1 cellular context compared by ENCODE assay signal in the genomic region with DNA sequence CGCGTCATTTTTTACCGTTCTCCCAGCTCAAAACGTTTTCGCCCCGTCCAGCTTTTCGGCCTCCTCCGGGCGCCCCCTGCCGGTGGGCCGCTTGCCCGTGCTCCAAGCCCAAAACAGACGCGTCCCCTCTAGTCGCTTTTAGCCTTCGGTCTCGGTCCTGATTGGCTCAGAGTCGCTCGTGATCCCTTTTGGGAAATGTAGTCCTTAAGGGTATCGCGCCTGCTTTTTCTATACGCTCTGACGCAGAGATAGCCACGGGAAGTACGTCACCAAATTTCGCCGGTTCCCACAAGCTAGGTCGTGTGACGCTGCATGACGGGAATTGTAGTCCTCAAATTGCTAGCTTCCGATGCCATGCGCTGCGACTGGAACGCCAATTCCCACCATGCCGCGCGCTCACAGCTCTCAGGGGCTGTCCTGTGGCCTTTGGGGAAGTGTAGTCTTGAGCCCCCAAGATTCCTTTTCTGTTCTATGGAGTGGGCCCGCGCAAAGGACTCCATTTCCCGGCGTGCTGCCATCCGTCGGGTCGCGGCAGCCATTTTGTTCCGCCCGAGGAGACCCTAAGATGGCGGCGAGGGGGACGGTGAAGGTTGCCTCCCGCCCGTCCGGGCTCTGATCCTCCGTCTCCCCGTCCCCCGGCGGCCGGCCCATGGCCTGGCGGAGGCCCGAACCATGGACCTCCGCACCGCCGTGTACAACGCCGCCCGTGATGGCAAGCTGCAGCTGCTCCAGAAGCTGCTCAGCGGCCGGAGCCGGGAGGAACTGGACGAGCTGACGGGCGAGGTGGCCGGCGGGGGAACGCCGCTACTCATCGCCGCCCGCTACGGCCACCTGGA.
TF ChIP-seq lines count a peak whose summit lies in the region.

A gene with protein sequence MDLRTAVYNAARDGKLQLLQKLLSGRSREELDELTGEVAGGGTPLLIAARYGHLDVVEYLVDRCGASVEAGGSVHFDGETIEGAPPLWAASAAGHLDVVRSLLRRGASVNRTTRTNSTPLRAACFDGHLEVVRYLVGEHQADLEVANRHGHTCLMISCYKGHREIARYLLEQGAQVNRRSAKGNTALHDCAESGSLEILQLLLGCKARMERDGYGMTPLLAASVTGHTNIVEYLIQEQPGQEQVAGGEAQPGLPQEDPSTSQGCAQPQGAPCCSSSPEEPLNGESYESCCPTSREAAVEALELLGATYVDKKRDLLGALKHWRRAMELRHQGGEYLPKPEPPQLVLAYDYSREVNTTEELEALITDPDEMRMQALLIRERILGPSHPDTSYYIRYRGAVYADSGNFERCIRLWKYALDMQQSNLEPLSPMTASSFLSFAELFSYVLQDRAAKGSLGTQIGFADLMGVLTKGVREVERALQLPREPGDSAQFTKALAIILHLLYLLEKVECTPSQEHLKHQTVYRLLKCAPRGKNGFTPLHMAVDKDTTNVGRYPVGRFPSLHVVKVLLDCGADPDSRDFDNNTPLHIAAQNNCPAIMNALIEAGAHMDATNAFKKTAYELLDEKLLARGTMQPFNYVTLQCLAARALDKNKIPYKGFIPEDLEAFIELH (plus strand): TSS at position 552 of the 836 bp plus-strand sequence. CDS start 121 bp downstream, at position 673.

TF ChIP-seq in K562, 482 proteins besides CTCF, POLR2A, EP300 and RAD21 (continued from another document and continues in another):
- TF ChIP-seq ZNF609 (CRISPR knock-in tag; IDR thresholded peaks at IDR 0.05; ENCODE audit: borderline replicate concordance) (no peak), RBM17 (IDR thresholded peaks at IDR 0.05; ENCODE audit: borderline replicate concordance, low read depth, low read length) (no peak), ZNF282 (CRISPR knock-in tag; IDR thresholded peaks at IDR 0.05) (no peak), SIRT6 (IDR thresholded peaks at IDR 0.05; ENCODE audit: low read depth, low read length) (no peak), FOXA1 (IDR thresholded peaks at IDR 0.05; ENCODE audit: borderline replicate concordance) (no peak), HDAC1 (IDR thresholded peaks at IDR 0.05) (no peak; a peak in 1 of 4 replicates), ZNF740 (CRISPR knock-in tag; IDR thresholded peaks at IDR 0.05) (0 out of 2 replicates have a peak, but pooled peaks have one; percentile 16), ZNF740 (tag; IDR thresholded peaks at IDR 0.05) (no peak), KLF1 (tag; IDR thresholded peaks at IDR 0.05) (no peak; the same call in 1 of the 2 replicates), GTF2A2 (tag; IDR thresholded peaks at IDR 0.05) (no peak), ZNF75A (CRISPR knock-in tag; IDR thresholded peaks at IDR 0.05) (no peak), SIN3A (IDR thresholded peaks at IDR 0.05; ENCODE audit: borderline replicate concordance in 2 of 2, control insufficient read depth in 1 of 2, low read depth in 2 of 2, low read length in 2 of 2) (0 out of 4 replicates have a peak, but pooled peaks have one; percentile 36 to 44), POLR2H (tag; IDR thresholded peaks at IDR 0.05; ENCODE audit: low read depth) (peak; percentile 56), ETV1 (tag; conservative IDR thresholded peaks at IDR 0.05; ENCODE audit: low read depth) (peak; percentile 58; the same call in 1 of the 2 replicates), PTRF (tag; IDR thresholded peaks at IDR 0.05) (peak; percentile 78; the same call in 1 of the 2 replicates), BACH1 (tag; IDR thresholded peaks at IDR 0.05) (peak; percentile 98), POLR2AphosphoS5 (IDR thresholded peaks at IDR 0.05; ENCODE audit: control insufficient read depth, insufficient read depth, low read depth, low read length) (peak; percentile 70; the same call in 1 of the 2 replicates), CSDE1 (IDR thresholded peaks at IDR 0.05) (peak; percentile 88 to 94), NFIC (IDR thresholded peaks at IDR 0.05) (peak; percentile 83), SP1 (CRISPR knock-in tag; IDR thresholded peaks at IDR 0.05) (peak; percentile 90), MTA1 (IDR thresholded peaks at IDR 0.05; ENCODE audit: borderline replicate concordance) (peak; percentile 98), SIX5 (IDR thresholded peaks at IDR 0.05; ENCODE audit: borderline replicate concordance in 1 of 2, insufficient read depth in 1 of 2, low read depth in 1 of 2, low read length in 2 of 2) (peak; percentile 98), ZFX (CRISPR knock-in tag; IDR thresholded peaks at IDR 0.05) (peak; percentile 62; the same call in 1 of the 2 replicates), DDX20 (tag; IDR thresholded peaks at IDR 0.05; ENCODE audit: low read depth) (peak; percentile 63; the same call in 1 of the 2 replicates), ARNT (IDR thresholded peaks at IDR 0.05) (0 out of 4 replicates have a peak, but pooled peaks of 1 of the 2 experiments have one; percentile 80), MCM5 (IDR thresholded peaks at IDR 0.05; ENCODE audit: low read depth) (no peak), SAFB (IDR thresholded peaks at IDR 0.05; ENCODE audit: borderline replicate concordance, low read depth, low read length) (no peak)
- TF ChIP-seq, protein P1, sequence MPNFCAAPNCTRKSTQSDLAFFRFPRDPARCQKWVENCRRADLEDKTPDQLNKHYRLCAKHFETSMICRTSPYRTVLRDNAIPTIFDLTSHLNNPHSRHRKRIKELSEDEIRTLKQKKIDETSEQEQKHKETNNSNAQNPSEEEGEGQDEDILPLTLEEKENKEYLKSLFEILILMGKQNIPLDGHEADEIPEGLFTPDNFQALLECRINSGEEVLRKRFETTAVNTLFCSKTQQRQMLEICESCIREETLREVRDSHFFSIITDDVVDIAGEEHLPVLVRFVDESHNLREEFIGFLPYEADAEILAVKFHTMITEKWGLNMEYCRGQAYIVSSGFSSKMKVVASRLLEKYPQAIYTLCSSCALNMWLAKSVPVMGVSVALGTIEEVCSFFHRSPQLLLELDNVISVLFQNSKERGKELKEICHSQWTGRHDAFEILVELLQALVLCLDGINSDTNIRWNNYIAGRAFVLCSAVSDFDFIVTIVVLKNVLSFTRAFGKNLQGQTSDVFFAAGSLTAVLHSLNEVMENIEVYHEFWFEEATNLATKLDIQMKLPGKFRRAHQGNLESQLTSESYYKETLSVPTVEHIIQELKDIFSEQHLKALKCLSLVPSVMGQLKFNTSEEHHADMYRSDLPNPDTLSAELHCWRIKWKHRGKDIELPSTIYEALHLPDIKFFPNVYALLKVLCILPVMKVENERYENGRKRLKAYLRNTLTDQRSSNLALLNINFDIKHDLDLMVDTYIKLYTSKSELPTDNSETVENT (CRISPR knock-in tag; IDR thresholded peaks at IDR 0.05) = no peak
- TF ChIP-seq, protein P2, sequence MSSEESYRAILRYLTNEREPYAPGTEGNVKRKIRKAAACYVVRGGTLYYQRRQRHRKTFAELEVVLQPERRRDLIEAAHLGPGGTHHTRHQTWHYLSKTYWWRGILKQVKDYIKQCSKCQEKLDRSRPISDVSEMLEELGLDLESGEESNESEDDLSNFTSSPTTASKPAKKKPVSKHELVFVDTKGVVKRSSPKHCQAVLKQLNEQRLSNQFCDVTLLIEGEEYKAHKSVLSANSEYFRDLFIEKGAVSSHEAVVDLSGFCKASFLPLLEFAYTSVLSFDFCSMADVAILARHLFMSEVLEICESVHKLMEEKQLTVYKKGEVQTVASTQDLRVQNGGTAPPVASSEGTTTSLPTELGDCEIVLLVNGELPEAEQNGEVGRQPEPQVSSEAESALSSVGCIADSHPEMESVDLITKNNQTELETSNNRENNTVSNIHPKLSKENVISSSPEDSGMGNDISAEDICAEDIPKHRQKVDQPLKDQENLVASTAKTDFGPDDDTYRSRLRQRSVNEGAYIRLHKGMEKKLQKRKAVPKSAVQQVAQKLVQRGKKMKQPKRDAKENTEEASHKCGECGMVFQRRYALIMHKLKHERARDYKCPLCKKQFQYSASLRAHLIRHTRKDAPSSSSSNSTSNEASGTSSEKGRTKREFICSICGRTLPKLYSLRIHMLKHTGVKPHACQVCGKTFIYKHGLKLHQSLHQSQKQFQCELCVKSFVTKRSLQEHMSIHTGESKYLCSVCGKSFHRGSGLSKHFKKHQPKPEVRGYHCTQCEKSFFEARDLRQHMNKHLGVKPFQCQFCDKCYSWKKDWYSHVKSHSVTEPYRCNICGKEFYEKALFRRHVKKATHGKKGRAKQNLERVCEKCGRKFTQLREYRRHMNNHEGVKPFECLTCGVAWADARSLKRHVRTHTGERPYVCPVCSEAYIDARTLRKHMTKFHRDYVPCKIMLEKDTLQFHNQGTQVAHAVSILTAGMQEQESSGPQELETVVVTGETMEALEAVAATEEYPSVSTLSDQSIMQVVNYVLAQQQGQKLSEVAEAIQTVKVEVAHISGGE (CRISPR knock-in tag; IDR thresholded peaks at IDR 0.05) = peak in 2 of 3 experiments; percentile 6 to 95; a peak in 2 of 6 replicates
- TF ChIP-seq, protein P3, sequence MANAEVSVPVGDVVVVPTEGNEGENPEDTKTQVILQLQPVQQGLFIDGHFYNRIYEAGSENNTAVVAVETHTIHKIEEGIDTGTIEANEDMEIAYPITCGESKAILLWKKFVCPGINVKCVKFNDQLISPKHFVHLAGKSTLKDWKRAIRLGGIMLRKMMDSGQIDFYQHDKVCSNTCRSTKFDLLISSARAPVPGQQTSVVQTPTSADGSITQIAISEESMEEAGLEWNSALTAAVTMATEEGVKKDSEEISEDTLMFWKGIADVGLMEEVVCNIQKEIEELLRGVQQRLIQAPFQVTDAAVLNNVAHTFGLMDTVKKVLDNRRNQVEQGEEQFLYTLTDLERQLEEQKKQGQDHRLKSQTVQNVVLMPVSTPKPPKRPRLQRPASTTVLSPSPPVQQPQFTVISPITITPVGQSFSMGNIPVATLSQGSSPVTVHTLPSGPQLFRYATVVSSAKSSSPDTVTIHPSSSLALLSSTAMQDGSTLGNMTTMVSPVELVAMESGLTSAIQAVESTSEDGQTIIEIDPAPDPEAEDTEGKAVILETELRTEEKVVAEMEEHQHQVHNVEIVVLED (CRISPR knock-in tag; IDR thresholded peaks at IDR 0.05) = peak; percentile 82
- TF ChIP-seq, protein P4, sequence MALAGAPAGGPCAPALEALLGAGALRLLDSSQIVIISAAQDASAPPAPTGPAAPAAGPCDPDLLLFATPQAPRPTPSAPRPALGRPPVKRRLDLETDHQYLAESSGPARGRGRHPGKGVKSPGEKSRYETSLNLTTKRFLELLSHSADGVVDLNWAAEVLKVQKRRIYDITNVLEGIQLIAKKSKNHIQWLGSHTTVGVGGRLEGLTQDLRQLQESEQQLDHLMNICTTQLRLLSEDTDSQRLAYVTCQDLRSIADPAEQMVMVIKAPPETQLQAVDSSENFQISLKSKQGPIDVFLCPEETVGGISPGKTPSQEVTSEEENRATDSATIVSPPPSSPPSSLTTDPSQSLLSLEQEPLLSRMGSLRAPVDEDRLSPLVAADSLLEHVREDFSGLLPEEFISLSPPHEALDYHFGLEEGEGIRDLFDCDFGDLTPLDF (CRISPR knock-in tag; IDR thresholded peaks at IDR 0.05) = peak; percentile 64
- TF ChIP-seq, protein P5, sequence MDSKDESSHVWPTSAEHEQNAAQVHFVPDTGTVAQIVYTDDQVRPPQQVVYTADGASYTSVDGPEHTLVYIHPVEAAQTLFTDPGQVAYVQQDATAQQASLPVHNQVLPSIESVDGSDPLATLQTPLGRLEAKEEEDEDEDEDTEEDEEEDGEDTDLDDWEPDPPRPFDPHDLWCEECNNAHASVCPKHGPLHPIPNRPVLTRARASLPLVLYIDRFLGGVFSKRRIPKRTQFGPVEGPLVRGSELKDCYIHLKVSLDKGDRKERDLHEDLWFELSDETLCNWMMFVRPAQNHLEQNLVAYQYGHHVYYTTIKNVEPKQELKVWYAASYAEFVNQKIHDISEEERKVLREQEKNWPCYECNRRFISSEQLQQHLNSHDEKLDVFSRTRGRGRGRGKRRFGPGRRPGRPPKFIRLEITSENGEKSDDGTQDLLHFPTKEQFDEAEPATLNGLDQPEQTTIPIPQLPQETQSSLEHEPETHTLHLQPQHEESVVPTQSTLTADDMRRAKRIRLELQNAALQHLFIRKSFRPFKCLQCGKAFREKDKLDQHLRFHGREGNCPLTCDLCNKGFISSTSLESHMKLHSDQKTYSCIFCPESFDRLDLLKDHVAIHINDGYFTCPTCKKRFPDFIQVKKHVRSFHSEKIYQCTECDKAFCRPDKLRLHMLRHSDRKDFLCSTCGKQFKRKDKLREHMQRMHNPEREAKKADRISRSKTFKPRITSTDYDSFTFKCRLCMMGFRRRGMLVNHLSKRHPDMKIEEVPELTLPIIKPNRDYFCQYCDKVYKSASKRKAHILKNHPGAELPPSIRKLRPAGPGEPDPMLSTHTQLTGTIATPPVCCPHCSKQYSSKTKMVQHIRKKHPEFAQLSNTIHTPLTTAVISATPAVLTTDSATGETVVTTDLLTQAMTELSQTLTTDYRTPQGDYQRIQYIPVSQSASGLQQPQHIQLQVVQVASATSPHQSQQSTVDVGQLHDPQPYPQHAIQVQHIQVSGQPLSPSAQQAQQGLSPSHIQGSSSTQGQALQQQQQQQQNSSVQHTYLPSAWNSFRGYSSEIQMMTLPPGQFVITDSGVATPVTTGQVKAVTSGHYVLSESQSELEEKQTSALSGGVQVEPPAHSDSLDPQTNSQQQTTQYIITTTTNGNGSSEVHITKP (IDR thresholded peaks at IDR 0.05; ENCODE audit: partially characterized antibody) = peak; percentile 74
